9 cellular contexts compared by ENCODE assay signal in genomic region chr3:64223809-64224570, GRCh38. TPM values are rescaled to one million over a fixed set of nuclear protein-coding genes. Genes with fewer than 3 reads are reported as not detected.
DNase-seq lines count a peak whose midpoint lies in the region; ATAC-seq and TF ChIP-seq lines count a peak whose summit lies in the region.
"Had no signal": no experiment of that assay in that cellular context is flagged by ENCODE, and none has a peak within 500 bp of the region (broad histone marks: within the 10 kb centered on the region; RNA-seq: fewer than 3 reads in every experiment).

No MANE protein-coding gene starts in this region.

- peaks cover 71% of the 10 kb centered on the region for H3K4me1 ChIP-seq in stomach smooth muscle (ENCODE audit: control insufficient read depth, insufficient read depth, low read length)

- H3K27ac ChIP-seq in stomach smooth muscle (ENCODE audit: low read length), result peak overlapping the region; percentile 89

- ATAC-seq in HG03432 (IDR thresholded peaks at IDR 0.05; ENCODE audit: unreplicated experiment), result peak; percentile 26
- no peak for ATAC-seq in HG03439 (IDR thresholded peaks at IDR 0.05; ENCODE audit: unreplicated experiment)

- DNase-seq in astrocyte of the cerebellum (ENCODE audit: low read depth) (no peak), kidney epithelial cell (ENCODE audit: low read depth) (no peak), RPMI8226 (no peak)
- no peak for DNase-seq in stimulated activated CD4-positive, alpha-beta T cell treated with anti-CD3 and anti-CD28 coated beads, Interleukin-1b, Interleukin-23, amount 100 ng/mL, for 48 hours
- no peak for DNase-seq in central memory CD4-positive, alpha-beta T cell

- H3K27me3 ChIP-seq in kidney epithelial cell (ENCODE audit: control insufficient read depth, insufficient read depth, low read length) (no peaks in the 10 kb centered on the region), stomach smooth muscle (ENCODE audit: control insufficient read depth in 1 of 2, insufficient read depth in 2 of 2, low read length in 2 of 2) (no peaks in the 10 kb centered on the region)

- no peaks in the 10 kb centered on the region for H3K36me3 ChIP-seq in kidney epithelial cell (ENCODE audit: control insufficient read depth, insufficient read depth, low read length)
- no peaks in the 10 kb centered on the region for H3K36me3 ChIP-seq in stomach smooth muscle (ENCODE audit: control insufficient read depth in 2 of 2, insufficient read depth in 2 of 2, low read length in 2 of 2)

- in situ Hi-C loops in astrocyte of the cerebellum (cut with HindIII; ENCODE audit: low sequenced_read_pairs), result loop anchor here (10.0 kb wide), 1 partner anchor 171 kb away; no protein-coding TSS in a partner anchor

- H3K9me3 ChIP-seq in stomach smooth muscle (ENCODE audit: control insufficient read depth in 2 of 2, low read length in 2 of 2), result no peaks in the 10 kb centered on the region

- H3K4me3 ChIP-seq in astrocyte of the cerebellum (ENCODE audit: low read depth, low read length), result peak overlapping the region; percentile 46
- H3K4me3 ChIP-seq in kidney epithelial cell (ENCODE audit: low read depth, low read length), result no peak overlapping the region
- H3K4me3 ChIP-seq in stomach smooth muscle (ENCODE audit: low read length in 2 of 2), result peak overlapping the region; percentile 36 to 58

- TF ChIP-seq CTCF in astrocyte of the cerebellum (IDR thresholded peaks at IDR 0.05; ENCODE audit: low read depth, low read length, missing control alignments) (peak; percentile 25), kidney epithelial cell (IDR thresholded peaks at IDR 0.05; ENCODE audit: insufficient read depth, low read length, poor library complexity, severe bottlenecking) (peak; percentile 4)

- peak overlapping the region; percentile 4 to 37 for H3K9ac ChIP-seq in stomach smooth muscle (ENCODE audit: low read length in 2 of 2)

RNA-seq across cellular contexts. Expression of gene PRICKLE2, which starts 1.3 kb away (rescaled TPM):
- total RNA-seq in kidney epithelial cell, result 10.8 and 13.7 TPM in 2 replicates
- total RNA-seq: T-helper 2 cell treated with Interferon-gamma antibody and Interleukin-4, amounts not matched to agents 100 ng/mL and 5 ng/mL, for 36 hours had no signal
